ENCODE assay signal across 13 cellular contexts in the genomic region with DNA sequence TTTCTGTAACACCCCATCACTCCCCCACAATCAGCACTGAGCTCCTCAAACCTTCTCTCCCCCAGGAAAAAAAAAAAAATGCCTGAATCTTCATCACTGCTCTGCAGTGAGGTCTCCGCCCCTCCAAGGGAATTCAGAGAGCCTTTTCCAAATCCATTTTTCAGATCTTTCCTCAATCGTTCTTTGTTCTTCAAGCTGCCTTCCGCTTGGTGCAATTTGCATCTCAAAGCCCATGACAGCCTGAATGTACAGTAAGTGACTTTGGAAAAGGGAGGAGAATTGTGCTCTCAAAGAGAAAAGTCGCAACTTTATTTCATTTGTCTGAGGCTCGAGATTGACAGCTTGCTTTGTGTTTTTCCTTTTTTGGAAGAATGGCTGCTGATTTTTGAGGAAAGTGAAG.
"Had no signal": no experiment of that assay in that cellular context is flagged by ENCODE, and none has a peak within 500 bp of the region (broad histone marks: within the 10 kb centered on the region; RNA-seq: fewer than 3 reads in every experiment).

No MANE protein-coding gene starts in this region.

- ATAC-seq: activated CD4-positive, CD25-positive, alpha-beta regulatory T cell treated with anti-CD3 and anti-CD28 coated beads, Interleukin-2, amount 50 U/mL, for 24 hours; activated naive CD8-positive, alpha-beta T cell treated with anti-CD3 and anti-CD28 coated beads, Interleukin-2, amount 50 U/mL, for 24 hours; esophagus mucosa; left ventricle myocardium superior; naive thymus-derived CD8-positive, alpha-beta T cell; stimulated activated naive CD8-positive, alpha-beta T cell treated with anti-CD3 and anti-CD28 coated beads, Interleukin-15, amount 100 ng/mL, for 72 hours; T-cell had no signal

- H3K4me3 ChIP-seq: ascending aorta, sigmoid colon, spleen had no signal

- H3K9me3 ChIP-seq: ascending aorta, sigmoid colon, spleen had no signal

- DNase-seq: activated CD4-positive, alpha-beta T cell treated with anti-CD3 and anti-CD28 coated beads, Interleukin-2, amount 50 U/mL, for 48 hours; activated naive CD4-positive, alpha-beta T cell treated with anti-CD3 and anti-CD28 coated beads for 36 hours; activated naive CD8-positive, alpha-beta T cell treated with anti-CD3 and anti-CD28 coated beads, Interleukin-2, amount 50 U/mL, for 24 hours; left ventricle myocardium superior; naive thymus-derived CD8-positive, alpha-beta T cell; stimulated activated naive CD8-positive, alpha-beta T cell treated with anti-CD3 and anti-CD28 coated beads, Interleukin-15, amount 100 ng/mL, for 72 hours; T-cell; T-helper 9 cell had no signal

- H3K4me1 ChIP-seq: ascending aorta, spleen had no signal

- H3K27ac ChIP-seq: ascending aorta, spleen had no signal

- H3K27me3 ChIP-seq: ascending aorta, sigmoid colon had no signal

- H3K36me3 ChIP-seq: ascending aorta, sigmoid colon, spleen had no signal
